ENCODE assay signal across 16 cellular contexts in the genomic region with DNA sequence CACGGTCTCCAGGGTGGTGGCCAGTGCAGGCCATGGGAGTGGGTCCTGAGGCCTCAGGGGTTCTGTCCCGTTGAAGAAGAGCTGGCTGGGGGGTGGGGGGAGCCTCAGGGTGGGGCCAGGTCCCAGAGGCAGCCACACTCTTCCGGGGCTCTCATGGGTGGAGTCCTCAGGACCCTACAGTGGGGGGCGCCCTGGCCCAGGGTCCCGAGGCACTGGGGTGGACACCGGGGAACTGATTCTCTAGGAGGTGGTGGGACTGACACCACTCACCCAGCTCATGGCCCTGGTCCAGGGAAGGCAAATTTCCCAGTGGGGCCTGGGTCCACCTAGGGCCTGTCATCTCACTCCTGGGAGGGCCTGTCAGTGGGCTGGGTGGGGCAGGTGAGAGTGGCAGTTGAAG. TPM values are rescaled to one million over a fixed set of nuclear protein-coding genes. Genes with fewer than 3 reads are reported as not detected.
A peak's percentile ranks its signal among the peaks of the same experiment; 100 is the strongest.
DNase-seq lines count a peak whose midpoint lies in the region; ATAC-seq and TF ChIP-seq lines count a peak whose summit lies in the region.
"Had no signal": no experiment of that assay in that cellular context is flagged by ENCODE, and none has a peak within 500 bp of the region (broad histone marks: within the 10 kb centered on the region; RNA-seq: fewer than 3 reads in every experiment).

No MANE protein-coding gene starts in this region.

- H2BK15ac ChIP-seq in mesenchymal stem cell (ENCODE audit: low read depth, poor library complexity, severe bottlenecking) = no peak overlapping the region

- H3K23ac ChIP-seq in mesenchymal stem cell (ENCODE audit: low read length in 2 of 2) = no peak overlapping the region

- H4K91ac ChIP-seq in mesenchymal stem cell (ENCODE audit: low read length) = no peak overlapping the region

- peak overlapping the region in 1 of 2 experiments; percentile 4 for H3K14ac ChIP-seq in mesenchymal stem cell (ENCODE audit: low read length in 2 of 2)

- no peak overlapping the region for H3K9ac ChIP-seq in mesenchymal stem cell (ENCODE audit: low read length)
- H3K9ac ChIP-seq: GM23248 had no signal

- no peak overlapping the region for H2AFZ ChIP-seq in mesenchymal stem cell (ENCODE audit: low read depth, low read length)
- H2AFZ ChIP-seq: GM23248 had no signal

- H3K18ac ChIP-seq in mesenchymal stem cell (ENCODE audit: low read depth in 1 of 2, low read length in 2 of 2) = no peak overlapping the region

- H3K4ac ChIP-seq in mesenchymal stem cell (ENCODE audit: low read depth in 1 of 2, low read length in 2 of 2) = no peak overlapping the region

- TF ChIP-seq CTCF in upper lobe of right lung (IDR thresholded peaks at IDR 0.05) = no peak

- 97% methylated on average over 6 of the region's 6 CpGs for WGBS in mesenchymal stem cell

- H2AK5ac ChIP-seq in mesenchymal stem cell (ENCODE audit: low read length, severe bottlenecking) = no peak overlapping the region

- H2BK120ac ChIP-seq in mesenchymal stem cell (ENCODE audit: low read depth, low read length) = no peak overlapping the region

- DNase-seq in H7 = peak; percentile 36
- DNase-seq in mesenchymal stem cell = no peak
- DNase-seq in upper lobe of right lung = no peak
- no peak for DNase-seq in inferior parietal cortex (ENCODE audit: extremely low spot score)
- no peak for DNase-seq in germinal center (ENCODE audit: low spot score)
- no peak for DNase-seq in NCI-H748 treated with DMSO at 0.1 percent for 48 hours (lab: John Stamatoyannopoulos, UW)
- DNase-seq: CD8-positive, alpha-beta T cell; COR-L47; DMS153; DMS79 treated with DMSO at 0.1 percent for 48 hours; EL; GM23248; H9 had no signal

- H3K27ac ChIP-seq in mesenchymal stem cell (ENCODE audit: low read length, poor library complexity, severe bottlenecking) (no peak overlapping the region), upper lobe of right lung (no peak overlapping the region)
- H3K27ac ChIP-seq: GM23248 had no signal

- intact Hi-C loops in upper lobe of right lung (cut with DNase I) = no loop called here

- H3K9me3 ChIP-seq in mesenchymal stem cell (ENCODE audit: control insufficient read depth, low read length) (no peaks in the 10 kb centered on the region), upper lobe of right lung (no peaks in the 10 kb centered on the region)

- H3K27me3 ChIP-seq in H7 (ENCODE audit: control insufficient read depth, insufficient read depth, low read length) (no peaks in the 10 kb centered on the region), mesenchymal stem cell (ENCODE audit: control insufficient read depth in 1 of 2, insufficient read depth in 1 of 2, low read length in 2 of 2) (no peaks in the 10 kb centered on the region), upper lobe of right lung (no peaks in the 10 kb centered on the region)

- H2BK12ac ChIP-seq in mesenchymal stem cell (ENCODE audit: low read length in 2 of 2) = no peak overlapping the region

- no peaks in the 10 kb centered on the region for H3K36me3 ChIP-seq in H7 (replicated peaks; ENCODE audit: control insufficient read depth, insufficient read depth, low read length)
- peaks cover 0 to 18% of the 10 kb centered on the region in 2 experiments for H3K36me3 ChIP-seq in mesenchymal stem cell (ENCODE audit: control insufficient read depth in 1 of 2, insufficient read depth in 2 of 2, low read depth in 1 of 2, low read length in 2 of 2)
- no peaks in the 10 kb centered on the region for H3K36me3 ChIP-seq in upper lobe of right lung

- H3K4me1 ChIP-seq in mesenchymal stem cell (ENCODE audit: control insufficient read depth, insufficient read depth, low read depth, low read length) = peaks cover 7% of the 10 kb centered on the region
- H3K4me1 ChIP-seq in upper lobe of right lung = no peaks in the 10 kb centered on the region

- H4K8ac ChIP-seq in mesenchymal stem cell (ENCODE audit: low read length) = peak overlapping the region; percentile 53

- peak; percentile 8 for ATAC-seq in esophagus mucosa
- ATAC-seq in upper lobe of right lung = peak; percentile 6
- ATAC-seq: CD8-positive, alpha-beta T cell had no signal

- H3K4me2 ChIP-seq in mesenchymal stem cell (ENCODE audit: low read length, poor library complexity, severe bottlenecking) = no peak overlapping the region

- H3K79me1 ChIP-seq in mesenchymal stem cell (replicated peaks; ENCODE audit: low read length, poor library complexity, severe bottlenecking) = no peaks in the 10 kb centered on the region

- H2BK5ac ChIP-seq in mesenchymal stem cell (ENCODE audit: low read depth, low read length, poor library complexity, severe bottlenecking) = no peak overlapping the region

- H3K4me3 ChIP-seq in H7 (ENCODE audit: insufficient read depth, low read depth, low read length) = no peak overlapping the region
- H3K4me3 ChIP-seq in mesenchymal stem cell (ENCODE audit: insufficient read depth in 1 of 2, low read depth in 1 of 2, low read length in 2 of 2) = no peak overlapping the region
- no peak overlapping the region for H3K4me3 ChIP-seq in upper lobe of right lung
- H3K4me3 ChIP-seq: GM23248 had no signal

RNA-seq across cellular contexts. Expression of gene GGT5, which starts 12.8 kb away (rescaled TPM):
- total RNA-seq in H7 (2014; rRNA removed; shearing (Covaris generic)) = 0.63 TPM in 1 of 2 replicates, not detected in the other
- total RNA-seq in esophagus mucosa (5.0 TPM), upper lobe of right lung (66.5 TPM)
- polyA plus RNA-seq in mesenchymal stem cell (2013, experiment 1 of 2) = 181 TPM
- 135 TPM for polyA plus RNA-seq in mesenchymal stem cell (2013, experiment 2 of 2)
- total RNA-seq: A673; CD8-positive, alpha-beta T cell had no signal

RNA-seq across cellular contexts. Expression of gene SPECC1L, which starts 38.5 kb away (rescaled TPM):
- total RNA-seq in H7 (2014; rRNA removed; shearing (Covaris generic)) = 23.0 and 27.2 TPM in 2 replicates
- total RNA-seq in esophagus mucosa (33.4 TPM), upper lobe of right lung (87.1 TPM)
- polyA plus RNA-seq in mesenchymal stem cell (2013, experiment 1 of 2) = 28.6 TPM
- polyA plus RNA-seq in mesenchymal stem cell (2013, experiment 2 of 2) = 31.0 TPM

RNA-seq across cellular contexts. Expression of gene SUSD2, which starts 50.8 kb away (rescaled TPM):
- 0.83 and 1.3 TPM in 2 replicates for total RNA-seq in H7 (2014; rRNA removed; shearing (Covaris generic))
- total RNA-seq in esophagus mucosa (1.4 TPM), upper lobe of right lung (277 TPM)
- polyA plus RNA-seq in mesenchymal stem cell (2013, experiment 1 of 2) = 19.4 TPM
- 19.1 TPM for polyA plus RNA-seq in mesenchymal stem cell (2013, experiment 2 of 2)
- total RNA-seq: GM23248 had no signal
- polyA plus RNA-seq: CD14-positive monocyte had no signal

Comparison
In these comparisons a context has a peak if more than half of its experiments do, and no peak if none do; other contexts are left out.
1. RNA of gene GGT5, which starts 12.8 kb away (total RNA-seq): 66.5 TPM in upper lobe of right lung (single experiment); 5.0 TPM in esophagus mucosa (single experiment) and 0.63 TPM in H7; every median in the first group is over 10 times any median in the second.
2. RNA of gene SUSD2, which starts 50.8 kb away (total RNA-seq): 277 TPM in upper lobe of right lung (single experiment); 1.4 TPM in esophagus mucosa (single experiment) and 0.83 to 1.3 TPM in H7; every median in the first group is over 100 times any median in the second.